10 cellular contexts compared by ENCODE assay signal in genomic region chr17:10251212-10251948, GRCh38. TPM values are rescaled to one million over a fixed set of nuclear protein-coding genes. Genes with fewer than 3 reads are reported as not detected.
DNase-seq lines count a peak whose midpoint lies in the region; ATAC-seq lines count a peak whose summit lies in the region.
"Had no signal": no experiment of that assay in that cellular context is flagged by ENCODE, and none has a peak within 500 bp of the region (broad histone marks: within the 10 kb centered on the region; RNA-seq: fewer than 3 reads in every experiment).

No MANE protein-coding gene starts in this region.

- intact Hi-C loops in posterior vena cava (cut with DNase I): no loop called here

- DNase-seq in left kidney (ENCODE audit: low read depth, low spot score) (peak; percentile 15), iPS-NIHi7 (ENCODE audit: extremely low spot score) (no peak), NCI-H446 treated with DMSO at 0.1 percent for 48 hours (lab: John Stamatoyannopoulos, UW) (no peak), posterior vena cava (ENCODE audit: low spot score) (no peak)
- DNase-seq: foreskin fibroblast, NCI-H146 had no signal

- peak; percentile 88 for ATAC-seq in GM18858 (IDR thresholded peaks at IDR 0.05; ENCODE audit: unreplicated experiment)
- peak; percentile 90 for ATAC-seq in GM21447 (IDR thresholded peaks at IDR 0.05; ENCODE audit: unreplicated experiment)
- peak; percentile 59 for ATAC-seq in HG03139 (IDR thresholded peaks at IDR 0.05; ENCODE audit: unreplicated experiment)
- ATAC-seq in esophagus mucosa: no peak

RNA-seq across cellular contexts. Expression of gene GAS7, which starts 53.0 kb away (rescaled TPM):
- total RNA-seq in esophagus mucosa: 17.3 TPM
- 100 to 1,000 TPM in 1 of 2 donors, 10 to 100 TPM in 1; 70.6 to 190 TPM for total RNA-seq in posterior vena cava
